1 cellular context compared by ENCODE assay signal in genomic region chr1:18443573-18444520, GRCh38.
A peak's percentile ranks its signal among the peaks of the same experiment; 100 is the strongest.
TF ChIP-seq lines count a peak whose summit lies in the region.

No MANE protein-coding gene starts in this region.

TF ChIP-seq in K562, 482 proteins besides CTCF, POLR2A, EP300 and RAD21 (continued from another document):
- TF ChIP-seq MAFF (IDR thresholded peaks at IDR 0.05; ENCODE audit: low read length), result peak; percentile 40; the same call in 1 of the 2 replicates
- TF ChIP-seq ETV1 (tag; conservative IDR thresholded peaks at IDR 0.05; ENCODE audit: low read depth), result no peak
- TF ChIP-seq ZBTB34 (CRISPR knock-in tag; IDR thresholded peaks at IDR 0.05), result no peak
- no peak for TF ChIP-seq ATF1 (CRISPR knock-in tag; IDR thresholded peaks at IDR 0.05)
- TF ChIP-seq ATF1 (tag; IDR thresholded peaks at IDR 0.05), result peak; percentile 33; the same call in 1 of the 2 replicates
- TF ChIP-seq, protein P1, sequence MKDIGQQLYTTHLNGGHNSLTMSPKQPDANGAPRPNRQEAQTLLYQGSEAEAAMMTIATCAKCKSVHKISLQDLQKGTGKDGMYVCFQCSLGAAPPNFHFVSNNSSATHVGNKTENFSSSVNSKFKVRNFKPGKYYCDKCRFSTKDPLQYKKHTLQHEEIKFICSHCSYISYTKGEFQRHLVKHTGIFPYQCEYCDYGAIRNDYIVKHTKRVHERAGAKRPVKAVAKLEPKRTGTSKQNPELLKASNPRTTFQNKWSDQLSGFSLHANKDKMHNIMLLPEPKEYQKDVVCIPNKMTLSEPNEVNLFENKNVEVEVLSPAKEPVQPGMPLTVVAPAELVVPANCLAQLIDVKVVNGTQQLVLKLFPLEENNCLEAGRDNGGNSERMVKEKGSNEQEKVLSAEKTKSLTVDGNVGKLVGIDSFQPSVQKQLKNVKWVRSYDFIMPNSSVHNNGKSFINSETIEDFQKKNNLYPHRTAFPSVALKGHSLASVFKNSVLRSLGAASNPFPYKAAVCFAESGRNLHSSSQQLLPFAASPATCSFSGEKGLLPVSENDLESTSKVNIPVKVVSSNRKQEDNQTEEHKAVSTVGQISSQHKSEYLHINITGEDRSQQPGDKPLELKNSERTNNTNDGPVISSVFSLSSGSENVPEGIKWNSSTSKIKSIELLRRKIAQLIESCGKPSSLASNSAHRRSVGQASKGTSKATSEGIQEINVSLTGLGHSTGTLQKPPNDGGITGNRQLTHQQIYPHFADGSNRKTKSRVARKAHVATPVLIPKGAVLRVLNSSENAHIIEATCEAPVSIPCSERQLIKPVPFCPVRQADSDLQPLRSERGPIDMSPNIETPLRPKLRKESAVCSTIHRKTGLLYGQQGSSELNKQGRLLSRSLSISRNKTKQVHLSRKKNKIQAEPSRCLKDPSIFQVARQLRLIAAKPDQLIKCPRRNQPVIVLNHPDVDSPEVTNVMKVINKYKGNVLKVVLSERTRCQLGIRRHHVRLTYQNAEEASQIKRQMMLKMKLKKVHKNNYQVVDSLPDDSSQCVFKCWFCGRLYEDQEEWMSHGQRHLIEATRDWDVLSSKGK (CRISPR knock-in tag; IDR thresholded peaks at IDR 0.05), result peak; percentile 52; the same call in 1 of the 2 replicates
- no peak for TF ChIP-seq UBTF (IDR thresholded peaks at IDR 0.05; ENCODE audit: borderline replicate concordance in 1 of 2, low read depth in 2 of 2, low read length in 2 of 2)
- no peak for TF ChIP-seq NCOA1 (IDR thresholded peaks at IDR 0.05; ENCODE audit: low read depth)
- peak; percentile 55; the same call in 1 of the 2 replicates for TF ChIP-seq ZNF583 (CRISPR knock-in tag; IDR thresholded peaks at IDR 0.05)
- no peak for TF ChIP-seq SREBF1 (IDR thresholded peaks at IDR 0.05; ENCODE audit: borderline replicate concordance, low read depth, low read length)
- TF ChIP-seq ZNF354B (CRISPR knock-in tag; IDR thresholded peaks at IDR 0.05), result no peak
- peak; percentile 60; the same call in 1 of the 2 replicates for TF ChIP-seq RFX7 (CRISPR knock-in tag; IDR thresholded peaks at IDR 0.05)
- TF ChIP-seq CUX1 (CRISPR knock-in tag; IDR thresholded peaks at IDR 0.05), result peak; percentile 70; the same call in 1 of the 2 replicates
- TF ChIP-seq RB1 (IDR thresholded peaks at IDR 0.05; ENCODE audit: low read depth), result no peak
- TF ChIP-seq PHF8 (IDR thresholded peaks at IDR 0.05; ENCODE audit: borderline replicate concordance, low read length), result no peak
- TF ChIP-seq ZNF589 (CRISPR knock-in tag; IDR thresholded peaks at IDR 0.05; ENCODE audit: low read depth), result peak; percentile 92
- TF ChIP-seq ZNF134 (CRISPR knock-in tag; conservative IDR thresholded peaks at IDR 0.05), result peak; percentile 31; the same call in 1 of the 2 replicates
- TF ChIP-seq DIDO1 (tag; IDR thresholded peaks at IDR 0.05; ENCODE audit: low read depth), result 0 out of 2 replicates have a peak, but pooled peaks have one; percentile 32
- peak; percentile 64 for TF ChIP-seq TAL1 (IDR thresholded peaks at IDR 0.05)
- no peak for TF ChIP-seq HES1 (IDR thresholded peaks at IDR 0.05; ENCODE audit: low read depth)
- peak; percentile 52 for TF ChIP-seq CBFA2T2 (conservative IDR thresholded peaks at IDR 0.05)
- TF ChIP-seq, protein P2, sequence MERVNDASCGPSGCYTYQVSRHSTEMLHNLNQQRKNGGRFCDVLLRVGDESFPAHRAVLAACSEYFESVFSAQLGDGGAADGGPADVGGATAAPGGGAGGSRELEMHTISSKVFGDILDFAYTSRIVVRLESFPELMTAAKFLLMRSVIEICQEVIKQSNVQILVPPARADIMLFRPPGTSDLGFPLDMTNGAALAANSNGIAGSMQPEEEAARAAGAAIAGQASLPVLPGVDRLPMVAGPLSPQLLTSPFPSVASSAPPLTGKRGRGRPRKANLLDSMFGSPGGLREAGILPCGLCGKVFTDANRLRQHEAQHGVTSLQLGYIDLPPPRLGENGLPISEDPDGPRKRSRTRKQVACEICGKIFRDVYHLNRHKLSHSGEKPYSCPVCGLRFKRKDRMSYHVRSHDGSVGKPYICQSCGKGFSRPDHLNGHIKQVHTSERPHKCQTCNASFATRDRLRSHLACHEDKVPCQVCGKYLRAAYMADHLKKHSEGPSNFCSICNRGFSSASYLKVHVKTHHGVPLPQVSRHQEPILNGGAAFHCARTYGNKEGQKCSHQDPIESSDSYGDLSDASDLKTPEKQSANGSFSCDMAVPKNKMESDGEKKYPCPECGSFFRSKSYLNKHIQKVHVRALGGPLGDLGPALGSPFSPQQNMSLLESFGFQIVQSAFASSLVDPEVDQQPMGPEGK (CRISPR knock-in tag; IDR thresholded peaks at IDR 0.05; ENCODE audit: borderline replicate concordance), result peak; percentile 97
- no peak for TF ChIP-seq JUN (IDR thresholded peaks at IDR 0.05; ENCODE audit: borderline replicate concordance, low read depth, low read length)
- no peak for TF ChIP-seq JUN (CRISPR knock-in tag; IDR thresholded peaks at IDR 0.05; ENCODE audit: borderline replicate concordance)
